In genomic region chr11:95729462-95729861, GRCh38 we compare ENCODE assay signal across 10 cellular contexts.
"Had no signal": no experiment of that assay in that cellular context is flagged by ENCODE, and none has a peak within 500 bp of the region (broad histone marks: within the 10 kb centered on the region; RNA-seq: fewer than 3 reads in every experiment).

No MANE protein-coding gene starts in this region.

- H3K4me3 Mint-ChIP-seq: GM23338, H9, HFFc6 had no signal

- H3K4me1 Mint-ChIP-seq: H9 had no signal

- DNase-seq: GM23248, GOT3, H7, H9, HCEC 1CT, HFFc6 had no signal

- H3K4me1 ChIP-seq: HAP-1 had no signal

- H3K27ac ChIP-seq: GM23248 had no signal

- H3K9me3 ChIP-seq: HAP-1 had no signal

- H3K9ac ChIP-seq: GM23248 had no signal

- H2AFZ ChIP-seq: GM23248, GM23338 had no signal

- ATAC-seq: GM23338, HCT116 had no signal

- H3K9me3 Mint-ChIP-seq: GM23338, H9, HFFc6 had no signal

- H3K36me3 ChIP-seq: HAP-1 had no signal

- H3K27ac Mint-ChIP-seq: GM23338, H9, HFFc6 had no signal

- H3K4me3 ChIP-seq: GM23248, GM23338, HAP-1 had no signal

- FAIRE-seq: H54 had no signal

- H3K4me2 ChIP-seq: GM23338 had no signal
